2 cellular contexts compared by ENCODE assay signal in genomic region chr15:82566690-82567089, GRCh38.
TF ChIP-seq lines count a peak whose summit lies in the region.

No MANE protein-coding gene starts in this region.

TF ChIP-seq in HepG2, 621 proteins besides CTCF, POLR2A, EP300 and RAD21:
- TF ChIP-seq FOXP1 (IDR thresholded peaks at IDR 0.05) (no peak), FOXP1 (CRISPR knock-in tag; IDR thresholded peaks at IDR 0.05) (peak; percentile 41; the same call in 1 of the 2 replicates), SOX6 (IDR thresholded peaks at IDR 0.05) (no peak), SOX6 (CRISPR knock-in tag; IDR thresholded peaks at IDR 0.05) (peak; percentile 37; the same call in 1 of the 2 replicates), ZBTB21 (CRISPR knock-in tag; IDR thresholded peaks at IDR 0.05) (0 out of 2 replicates have a peak, but pooled peaks have one; percentile 38), CEBPG (CRISPR knock-in tag; IDR thresholded peaks at IDR 0.05) (peak; percentile 32), DBP (CRISPR knock-in tag; IDR thresholded peaks at IDR 0.05; ENCODE audit: not compliant biosample characterization) (no peak), ZUFSP (CRISPR knock-in tag; IDR thresholded peaks at IDR 0.05; ENCODE audit: borderline replicate concordance) (no peak), THRA (CRISPR knock-in tag; IDR thresholded peaks at IDR 0.05; ENCODE audit: borderline replicate concordance) (peak; percentile 77; the same call in 1 of the 2 replicates), GATAD1 (CRISPR knock-in tag; IDR thresholded peaks at IDR 0.05) (no peak), RXRB (CRISPR knock-in tag; IDR thresholded peaks at IDR 0.05; ENCODE audit: borderline replicate concordance) (peak; percentile 26; the same call in 1 of the 2 replicates), ATF4 (CRISPR knock-in tag; IDR thresholded peaks at IDR 0.05) (peak in 1 of 2 experiments; percentile 92; a peak in 2 of 4 replicates), GATAD2A (CRISPR knock-in tag; IDR thresholded peaks at IDR 0.05) (0 out of 2 replicates have a peak, but pooled peaks have one; percentile 24), FOXA3 (CRISPR knock-in tag; IDR thresholded peaks at IDR 0.05) (peak; percentile 50; the same call in 1 of the 2 replicates), ZNF792 (CRISPR knock-in tag; IDR thresholded peaks at IDR 0.05) (no peak), ARID5B (CRISPR knock-in tag; IDR thresholded peaks at IDR 0.05) (peak; percentile 42; the same call in 1 of the 2 replicates)

TF ChIP-seq in GM23338, 12 proteins besides CTCF, POLR2A, EP300 and RAD21:
- TF ChIP-seq ZNF462 (CRISPR knock-in tag; IDR thresholded peaks at IDR 0.05) (no peak), EZH2 (IDR thresholded peaks at IDR 0.05; ENCODE audit: low read depth, unreplicated experiment) (no peak), REST (IDR thresholded peaks at IDR 0.05; ENCODE audit: unreplicated experiment) (no peak), ZNF114 (CRISPR knock-in tag; IDR thresholded peaks at IDR 0.05) (no peak), JUNB (IDR thresholded peaks at IDR 0.05; ENCODE audit: unreplicated experiment) (no peak), ZNF331 (CRISPR knock-in tag; IDR thresholded peaks at IDR 0.05; ENCODE audit: low read depth) (no peak), STAT1 (IDR thresholded peaks at IDR 0.05; ENCODE audit: unreplicated experiment) (no peak), NANOG (IDR thresholded peaks at IDR 0.05; ENCODE audit: borderline replicate concordance) (no peak), ETS1 (IDR thresholded peaks at IDR 0.05) (no peak), EZH2phosphoT487 (IDR thresholded peaks at IDR 0.05; ENCODE audit: unreplicated experiment) (no peak), POLR2AphosphoS5 (IDR thresholded peaks at IDR 0.05; ENCODE audit: low read depth) (no peak), CREB1 (CRISPR knock-in tag; IDR thresholded peaks at IDR 0.05; ENCODE audit: low read depth) (no peak)
